In genomic region chr3:193662757-193663322, GRCh38 we compare ENCODE assay signal across 21 cellular contexts.
DNase-seq lines count a peak whose midpoint lies in the region; ATAC-seq, FAIRE-seq and TF ChIP-seq lines count a peak whose summit lies in the region.
"Had no signal": no experiment of that assay in that cellular context is flagged by ENCODE, and none has a peak within 500 bp of the region (broad histone marks: within the 10 kb centered on the region; RNA-seq: fewer than 3 reads in every experiment).

No MANE protein-coding gene starts in this region.

- H3K4me1 ChIP-seq in HepG2 (ENCODE audit: insufficient read depth, low read length): peaks cover 14% of the 10 kb centered on the region; the same call in 1 of the 2 replicates

- in situ Hi-C loops in HepG2 (cut with HindIII; ENCODE audit: extremely low pct_ligation_motif_present, low pct_unique_long_range_greater_than_20kb): loop anchor here (25.0 kb wide), 1 partner anchor 649 kb away; no protein-coding TSS in a partner anchor

- BruUV-seq in HepG2 (replicated peaks; lab: Mats Ljungman, UMichigan): no TSS peak

- POLR2A ChIA-PET in HepG2 (lab: Yijun Ruan, JAX): interaction anchor here (1.1 kb wide), 1 partner anchor 472 kb away, joined by 3 read pairs; no protein-coding TSS in a partner anchor

- no peak for FAIRE-seq in HepG2 (lab: Jason Lieb, UNC)
- FAIRE-seq: HTR-8/SVneo had no signal

- no peaks in the 10 kb centered on the region for H3K9me3 ChIP-seq in HepG2 (ENCODE audit: low read length)
- H3K9me3 ChIP-seq: SK-N-SH had no signal

- 90% methylated on average over 7 of the region's 7 CpGs for WGBS in HepG2 (ENCODE audit: low lambda C conversion rate)

- no peak overlapping the region for H2AFZ ChIP-seq in HepG2 (ENCODE audit: low read length)

- intact Hi-C loops in HepG2 (cut with micrococcal nuclease; ENCODE audit: unreplicated experiment): loop anchor here (10.0 kb wide), 1 partner anchor 472 kb away; the partner anchor contains the start of gene HES1

- H3K4me2 ChIP-seq in HepG2 (ENCODE audit: low read depth, low read length): no peak overlapping the region
- H3K4me2 ChIP-seq: SK-N-SH had no signal

- H3K27ac ChIP-seq in HepG2 (ENCODE audit: extremely low read length, insufficient read depth, low read length): no peak overlapping the region
- H3K27ac ChIP-seq: HL-60 had no signal

- no peak for ATAC-seq in HepG2
- ATAC-seq in GM19455 (IDR thresholded peaks at IDR 0.05; ENCODE audit: unreplicated experiment): no peak
- ATAC-seq: Panc1 had no signal

- H3K9ac ChIP-seq in HepG2 (ENCODE audit: insufficient read depth, low read depth, low read length): no peak overlapping the region
- H3K9ac ChIP-seq: SK-N-SH had no signal

- no peak overlapping the region for H3K4me3 ChIP-seq in HepG2 (replicated peaks in 1 of 3; ENCODE audit: insufficient read depth in 1 of 3, low read depth in 2 of 3, low read length in 3 of 3)

- no peaks in the 10 kb centered on the region for H3K27me3 ChIP-seq in HepG2 (ENCODE audit: control insufficient read depth in 1 of 2, insufficient read depth in 2 of 2, low read length in 2 of 2)

- H3K36me3 ChIP-seq in HepG2 (replicated peaks in 1 of 2; ENCODE audit: control insufficient read depth in 1 of 2, insufficient read depth in 2 of 2, low read length in 2 of 2): peaks cover 5 to 40% of the 10 kb centered on the region in 2 experiments

- no peak for TF ChIP-seq RAD21 in HepG2 (CRISPR knock-in tag; IDR thresholded peaks at IDR 0.05)

- TF ChIP-seq POLR2A in erythroblast (IDR thresholded peaks at IDR 0.05; ENCODE audit: low read length): no peak
- no peak for TF ChIP-seq POLR2A in HepG2 (IDR thresholded peaks at IDR 0.05; ENCODE audit: insufficient read depth in 1 of 2, low read depth in 2 of 2, low read length in 2 of 2)

- no peak for TF ChIP-seq CTCF in HepG2 (CRISPR knock-in tag; IDR thresholded peaks at IDR 0.05)

- H3K79me2 ChIP-seq in HepG2 (ENCODE audit: insufficient read depth, low read length): no peaks in the 10 kb centered on the region

- no peak for TF ChIP-seq EP300 in HepG2 (IDR thresholded peaks at IDR 0.05; ENCODE audit: low read depth in 2 of 2, low read length in 2 of 2)
- no peak for TF ChIP-seq EP300 in HepG2 (CRISPR knock-in tag; IDR thresholded peaks at IDR 0.05; ENCODE audit: borderline replicate concordance)

- H4K20me1 ChIP-seq in HepG2 (ENCODE audit: insufficient read depth, low read length): no peaks in the 10 kb centered on the region

- DNase-seq in GF-D8 (lab: John Stamatoyannopoulos, UW) (peak; percentile 10), OCI-M1 (lab: John Stamatoyannopoulos, UW) (peak; percentile 23), erythroblast (lab: John Stamatoyannopoulos, UW) (peak; percentile 17 to 60), HepG2 (ENCODE audit: low spot score) (no peak), NCI-H1105 treated with DMSO at 0.1 percent for 48 hours (lab: John Stamatoyannopoulos, UW) (no peak), mucosa of gallbladder (ENCODE audit: low spot score) (no peak), 8988T (no peak)
- DNase-seq: ACHN, COR-L47, DMS153, HCEC 1CT, NCI-H1417 treated with DMSO at 0.1 percent for 48 hours, NCI-H2029, NCI-H2171, NCI-H446 treated with DMSO at 0.1 percent for 48 hours, NCI-H748 treated with DMSO at 0.1 percent for 48 hours, SK-N-SH had no signal

- CTCF ChIA-PET in HepG2 (lab: Yijun Ruan, JAX; ENCODE audit: low intra/inter-chr PET ratio, low total read pairs): no interaction called here

TF ChIP-seq in HepG2, 621 proteins besides CTCF, POLR2A, EP300 and RAD21:
- TF ChIP-seq HNF4G (IDR thresholded peaks at IDR 0.05; ENCODE audit: borderline replicate concordance, low read depth, low read length) (peak; percentile 20; the same call in 1 of the 2 replicates), HNF4G (CRISPR knock-in tag; IDR thresholded peaks at IDR 0.05; ENCODE audit: borderline replicate concordance, low read depth) (no peak), HNF4A (CRISPR knock-in tag; IDR thresholded peaks at IDR 0.05) (peak; percentile 29; the same call in 1 of the 2 replicates), ZNF564 (CRISPR knock-in tag; IDR thresholded peaks at IDR 0.05) (no peak), HOMEZ (CRISPR knock-in tag; IDR thresholded peaks at IDR 0.05; ENCODE audit: low read depth) (peak; percentile 64; the same call in 1 of the 2 replicates)

Comparison
In these comparisons a context has a peak if more than half of its experiments do, and no peak if none do; other contexts are left out.
1. DNase-seq: peak in GF-D8 (single experiment), OCI-M1 (single experiment) and erythroblast (2 of 2); none in HepG2 (single experiment), NCI-H1105 treated with DMSO at 0.1 percent for 48 hours (single experiment), mucosa of gallbladder (single experiment) and 8988T (single experiment).